In the genomic region with DNA sequence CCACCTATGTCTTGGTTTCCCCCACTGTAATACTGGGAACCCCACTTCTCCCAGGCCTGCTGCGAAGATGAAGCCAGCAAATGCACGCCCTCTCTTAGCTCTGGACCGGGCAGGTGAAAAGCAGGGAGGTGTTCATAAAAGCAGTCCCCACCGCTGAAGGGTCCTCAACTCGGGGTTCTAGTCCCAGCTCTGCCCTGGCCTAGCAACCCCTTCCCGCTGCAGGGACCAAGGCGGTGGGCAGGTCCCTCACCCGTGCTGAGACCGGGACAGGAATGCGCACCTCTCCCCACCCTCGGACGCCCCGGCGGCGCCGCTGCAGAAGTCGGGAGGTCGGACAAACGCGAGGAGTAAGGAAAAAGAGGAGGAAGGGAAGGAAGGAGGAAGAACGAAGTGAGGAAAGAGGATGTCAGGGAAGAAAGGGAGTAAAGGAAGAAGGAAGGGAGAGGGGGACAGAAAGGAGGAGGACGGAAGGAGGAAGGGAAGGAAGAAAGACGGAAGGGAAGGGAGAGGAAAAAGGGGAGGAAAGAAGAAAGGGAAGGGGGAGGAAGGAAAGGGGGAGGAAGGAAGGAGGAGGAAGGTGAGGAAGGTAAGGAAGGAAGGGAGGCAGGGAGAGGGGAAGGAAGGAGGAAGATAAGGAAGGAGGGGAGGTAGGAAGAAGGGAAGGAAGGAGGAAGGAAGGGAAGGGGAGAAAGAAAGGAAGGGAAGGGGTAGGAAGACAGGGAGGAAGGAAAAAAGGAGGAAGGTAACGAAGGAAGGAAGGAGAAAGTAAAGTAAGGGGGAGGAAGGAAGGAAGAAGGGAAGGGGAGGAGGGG, we compare ENCODE assay signal across 9 cellular contexts. TPM values are rescaled to one million over a fixed set of nuclear protein-coding genes. Genes with fewer than 3 reads are reported as not detected.
DNase-seq lines count a peak whose midpoint lies in the region; ATAC-seq and TF ChIP-seq lines count a peak whose summit lies in the region.
"Had no signal": no experiment of that assay in that cellular context is flagged by ENCODE, and none has a peak within 500 bp of the region (broad histone marks: within the 10 kb centered on the region; RNA-seq: fewer than 3 reads in every experiment).

No MANE protein-coding gene starts in this region.

- H3K27me3 ChIP-seq in fibroblast of lung (ENCODE audit: control insufficient read depth, insufficient read depth, low read length) (no peaks in the 10 kb centered on the region), prostate gland (replicated peaks; ENCODE audit: insufficient read depth) (no peaks in the 10 kb centered on the region)
- H3K27me3 ChIP-seq: foreskin keratinocyte had no signal

- WGBS in prostate gland = 2% methylated on average over 24 of the region's 24 CpGs

- ATAC-seq in activated CD8-positive, alpha-beta memory T cell treated with anti-CD3 and anti-CD28 coated beads, Interleukin-2, amount 10 ng/mL, durations not matched to agents 7 days and 5 days = no peak
- ATAC-seq in T-cell (replicated peaks in 1 of 4) = no peak
- no peak for ATAC-seq in GM21529 (IDR thresholded peaks at IDR 0.05; ENCODE audit: unreplicated experiment)
- ATAC-seq in HG02798 (IDR thresholded peaks at IDR 0.05; ENCODE audit: poor library complexity, unreplicated experiment) = no peak
- no peak for ATAC-seq in GM21528 (IDR thresholded peaks at IDR 0.05; ENCODE audit: low FRiP score, unreplicated experiment)

- H2AFZ ChIP-seq in fibroblast of lung (ENCODE audit: low read length) = peak overlapping the region; percentile 80

- H3K27ac ChIP-seq in fibroblast of lung (ENCODE audit: insufficient read depth, low read length) (peak overlapping the region; percentile 75), prostate gland (peak overlapping the region; percentile 45 to 69)
- H3K27ac ChIP-seq: foreskin keratinocyte had no signal

- intact Hi-C loops in prostate gland (cut with DNase I) = loop anchor here (5.0 kb wide), 1 partner anchor 80 kb away; no protein-coding TSS in a partner anchor

- TF ChIP-seq CTCF in fibroblast of lung (conservative IDR thresholded peaks at IDR 0.05 in 1 of 2, IDR thresholded peaks at IDR 0.05 in 1 of 2; ENCODE audit: low read depth in 1 of 2, low read length in 2 of 2) = no peak
- no peak for TF ChIP-seq CTCF in prostate gland (IDR thresholded peaks at IDR 0.05)

- H3K27me3 Mint-ChIP-seq in activated CD8-positive, alpha-beta memory T cell treated with anti-CD3 and anti-CD28 coated beads, Interleukin-2, amount 10 ng/mL, durations not matched to agents 7 days and 5 days = no peaks in the 10 kb centered on the region
- no peaks in the 10 kb centered on the region for H3K27me3 Mint-ChIP-seq in T-cell

- H3K4me2 ChIP-seq in fibroblast of lung (ENCODE audit: extremely low read depth, insufficient read depth, low read length) = peak overlapping the region; percentile 92

- peak overlapping the region; percentile 81 for H3K4me3 Mint-ChIP-seq in activated CD8-positive, alpha-beta memory T cell treated with anti-CD3 and anti-CD28 coated beads, Interleukin-2, amount 10 ng/mL, durations not matched to agents 7 days and 5 days
- H3K4me3 Mint-ChIP-seq in T-cell = peak overlapping the region; percentile 94 to 97 (median 97)

- H3K4me1 Mint-ChIP-seq in activated CD8-positive, alpha-beta memory T cell treated with anti-CD3 and anti-CD28 coated beads, Interleukin-2, amount 10 ng/mL, durations not matched to agents 7 days and 5 days = peaks cover 28% of the 10 kb centered on the region
- peaks cover 36 to 46% (median 37%) of the 10 kb centered on the region in 3 donors for H3K4me1 Mint-ChIP-seq in T-cell

- H3K4me1 ChIP-seq in fibroblast of lung (ENCODE audit: control insufficient read depth, extremely low read depth, insufficient read depth, low read length) (no peaks in the 10 kb centered on the region), prostate gland (replicated peaks) (peaks cover 8% of the 10 kb centered on the region)
- H3K4me1 ChIP-seq: foreskin keratinocyte had no signal

- H3K4me3 ChIP-seq in fibroblast of lung (replicated peaks in 1 of 4; ENCODE audit: control extremely low read depth in 1 of 4, insufficient read depth in 1 of 4, low read depth in 3 of 4, low read length in 4 of 4) = peak overlapping the region; percentile 73 to 93 (median 84)
- peak overlapping the region; percentile 85 to 86 for H3K4me3 ChIP-seq in prostate gland

- H4K20me1 ChIP-seq in fibroblast of lung (ENCODE audit: control insufficient read depth, extremely low read depth, insufficient read depth, low read length) = no peaks in the 10 kb centered on the region

- peaks cover 15% of the 10 kb centered on the region for H3K36me3 Mint-ChIP-seq in activated CD8-positive, alpha-beta memory T cell treated with anti-CD3 and anti-CD28 coated beads, Interleukin-2, amount 10 ng/mL, durations not matched to agents 7 days and 5 days
- H3K36me3 Mint-ChIP-seq in T-cell = peaks cover 22% of the 10 kb centered on the region

- H3K27ac Mint-ChIP-seq in activated CD8-positive, alpha-beta memory T cell treated with anti-CD3 and anti-CD28 coated beads, Interleukin-2, amount 10 ng/mL, durations not matched to agents 7 days and 5 days = peak overlapping the region; percentile 70
- peak overlapping the region; percentile 69 to 74 for H3K27ac Mint-ChIP-seq in T-cell

- no peaks in the 10 kb centered on the region for H3K9me3 Mint-ChIP-seq in activated CD8-positive, alpha-beta memory T cell treated with anti-CD3 and anti-CD28 coated beads, Interleukin-2, amount 10 ng/mL, durations not matched to agents 7 days and 5 days (ENCODE audit: low read depth)
- H3K9me3 Mint-ChIP-seq in T-cell = no peaks in the 10 kb centered on the region

- CTCF ChIA-PET in activated CD8-positive, alpha-beta memory T cell treated with anti-CD3 and anti-CD28 coated beads, Interleukin-2, amount 10 ng/mL, durations not matched to agents 7 days and 5 days (lab: Charles Lee) = interaction anchor here (1.0 to 1.5 kb wide), 3 partner anchors 22 to 34 kb away, joined by 3 read pairs; no protein-coding TSS in a partner anchor
- CTCF ChIA-PET in T-cell (lab: Charles Lee) = interaction anchor here in 1 of 2 donors (0.5 to 0.6 kb wide), 2 partner anchors 11 to 332 kb away, joined by 3 to 4 read pairs; no protein-coding TSS in a partner anchor

- peak overlapping the region; percentile 72 for H3K9ac ChIP-seq in fibroblast of lung (ENCODE audit: insufficient read depth, low read length)

- H3K9me3 ChIP-seq in fibroblast of lung (ENCODE audit: control insufficient read depth, insufficient read depth, low read depth, low read length) (no peaks in the 10 kb centered on the region), prostate gland (no peaks in the 10 kb centered on the region)

- DNase-seq in activated CD8-positive, alpha-beta memory T cell treated with anti-CD3 and anti-CD28 coated beads, Interleukin-2, amount 10 ng/mL, durations not matched to agents 7 days and 5 days = peak; percentile 43
- no peak for DNase-seq in activated CD8-positive, alpha-beta memory T cell treated with anti-CD3 and anti-CD28 coated beads, Interleukin-2, amount 50 U/mL, for 48 hours
- DNase-seq in T-cell (no peak), fibroblast of lung (ENCODE audit: low read depth in 2 of 2) (no peak), prostate gland (ENCODE audit: low spot score) (no peak)

- H3K36me3 ChIP-seq in fibroblast of lung (ENCODE audit: control insufficient read depth, insufficient read depth, low read length) = no peaks in the 10 kb centered on the region
- H3K36me3 ChIP-seq in prostate gland = no peaks in the 10 kb centered on the region

- no peak for TF ChIP-seq POLR2A in prostate gland (IDR thresholded peaks at IDR 0.05)

- POLR2A ChIA-PET in T-cell (lab: Charles Lee) = no interaction called here

- peaks cover 24% of the 10 kb centered on the region for H3K79me2 ChIP-seq in fibroblast of lung (ENCODE audit: control insufficient read depth, insufficient read depth, low read length)

RNA-seq across cellular contexts. Expression of a gene that starts 0.7 kb away (rescaled TPM):
- total RNA-seq in activated CD8-positive, alpha-beta memory T cell treated with anti-CD3 and anti-CD28 coated beads, Interleukin-2, amount 10 ng/mL, durations not matched to agents 7 days and 5 days = 10 to 100 TPM; 25.3 to 31.8 TPM
- total RNA-seq in T-cell (10 to 100 TPM; 15.0 to 31.7 (median 30.9) TPM), fibroblast of lung (14.9 and 18.8 TPM in 2 replicates), prostate gland (10 to 100 TPM; 12.9 to 21.0 TPM)
- 14.6 and 16.3 TPM in 2 replicates for polyA plus RNA-seq in fibroblast of lung
- polyA plus RNA-seq in fibroblast of lung (2012) = 14.7 and 19.5 TPM in 2 replicates
- 20.0 and 23.8 TPM in 2 replicates for polyA minus RNA-seq in fibroblast of lung (ENCODE audit: low replicate concordance)

RNA-seq across cellular contexts. Expression of a gene that starts 0.9 kb away (rescaled TPM):
- total RNA-seq in activated CD8-positive, alpha-beta memory T cell treated with anti-CD3 and anti-CD28 coated beads, Interleukin-2, amount 10 ng/mL, durations not matched to agents 7 days and 5 days = 1 to 10 TPM; 8.6 to 8.9 TPM
- total RNA-seq in T-cell = 1 to 10 TPM; 5.1 to 7.6 (median 6.9) TPM
- total RNA-seq in fibroblast of lung = 2.3 and 3.1 TPM in 2 replicates
- polyA plus RNA-seq in fibroblast of lung = 0.95 and 4.3 TPM in 2 replicates
- polyA plus RNA-seq in fibroblast of lung (2012) = 0.57 and 2.8 TPM in 2 replicates
- polyA minus RNA-seq in fibroblast of lung (ENCODE audit: low replicate concordance) = 4.3 and 17.7 TPM in 2 replicates
- total RNA-seq in prostate gland = 1 to 10 TPM in 1 of 2 donors, under 1 TPM in 1; 0.32 to 4.7 TPM
